Comparison of ENCODE assay signal across 8 cellular contexts in the genomic region with DNA sequence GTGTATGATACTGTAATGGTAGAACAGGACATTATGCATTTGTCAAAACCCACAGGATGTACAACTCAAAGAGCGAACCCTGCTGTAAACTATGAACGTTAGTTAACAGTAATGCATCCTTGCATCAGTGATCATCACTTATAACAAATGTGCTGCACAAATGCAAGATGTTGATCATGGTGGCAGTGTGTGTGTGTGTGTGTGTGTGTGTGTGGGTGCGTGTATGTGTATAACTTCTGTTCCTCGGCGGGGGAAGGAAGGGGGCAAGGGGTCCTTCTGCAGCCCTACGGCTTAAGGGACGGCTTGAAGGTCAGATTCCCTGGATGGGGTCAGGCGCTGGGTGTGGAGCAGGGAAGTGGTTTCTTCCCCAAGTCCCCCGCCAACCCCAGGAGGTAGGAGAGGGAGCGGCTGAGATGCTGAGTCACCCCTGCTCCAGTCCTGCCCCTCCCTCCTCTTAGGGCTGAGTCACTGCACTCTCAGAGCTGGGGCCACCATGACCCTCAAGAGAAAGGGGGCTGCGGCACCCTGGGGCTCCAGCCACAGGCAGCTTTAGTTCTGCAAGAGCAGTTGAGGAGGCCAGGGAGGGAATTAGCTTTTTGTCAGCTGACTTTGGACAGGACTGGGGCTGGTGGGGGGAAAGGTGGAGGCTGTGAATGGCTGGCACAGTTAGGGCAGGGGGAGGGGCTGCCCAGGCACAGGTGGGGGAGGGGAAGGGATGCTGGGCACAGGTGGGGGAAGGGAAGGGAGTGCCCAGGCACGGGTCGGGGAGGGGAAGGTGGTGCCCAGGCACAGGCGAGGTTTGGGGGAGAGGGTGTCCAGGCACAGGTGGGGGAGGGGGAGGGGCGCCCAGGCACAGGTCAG. TPM values are rescaled to one million over a fixed set of nuclear protein-coding genes. Genes with fewer than 3 reads are reported as not detected.
DNase-seq lines count a peak whose midpoint lies in the region; ATAC-seq and TF ChIP-seq lines count a peak whose summit lies in the region.

No MANE protein-coding gene starts in this region.

- peak; percentile 92 to 98 for DNase-seq in HL-60 (ENCODE audit: low read depth in 1 of 2, low spot score in 1 of 2)
- DNase-seq in T-helper 17 cell: peak in 1 of 3 donors; percentile 11
- peak in 3 of 4 donors; percentile 41 to 60 (median 50) for DNase-seq in body of pancreas
- peak; percentile 93 for DNase-seq in kidney tubule cell (ENCODE audit: low spot score)
- DNase-seq in stimulated activated CD8-positive, alpha-beta memory T cell treated with anti-CD3 and anti-CD28 coated beads, Interleukin-15, amount 100 ng/mL, for 4 hours (ENCODE audit: low read depth in 2 of 2): peak; percentile 32 to 35
- DNase-seq in T-helper 9 cell: no peak

- H3K4me3 ChIP-seq in ACC112 (ENCODE audit: low read depth, low read length) (0 out of 2 replicates have a peak overlapping the region, but pooled peaks have one; percentile 19), HL-60 (replicated peaks; ENCODE audit: insufficient read depth, low read length) (0 out of 2 replicates have a peak overlapping the region, but pooled peaks have one; percentile 0), body of pancreas (no peak overlapping the region)

- TF ChIP-seq POLR2A in body of pancreas (IDR thresholded peaks at IDR 0.05): no peak

- H3K9me3 ChIP-seq in T-helper 17 cell (ENCODE audit: control insufficient read depth, low read length, poor library complexity, severe bottlenecking) (no peaks in the 10 kb centered on the region), body of pancreas (no peaks in the 10 kb centered on the region)

- H3K27ac ChIP-seq in ACC112 (ENCODE audit: low read depth, low read length) (peak overlapping the region; percentile 58), HL-60 (replicated peaks) (peak overlapping the region; percentile 95), body of pancreas (peak overlapping the region in 1 of 4 donors; percentile 62)

- H3K27me3 Mint-ChIP-seq in T-helper 17 cell: no peaks in the 10 kb centered on the region

- no peaks in the 10 kb centered on the region for H3K79me2 ChIP-seq in ACC112 (ENCODE audit: control insufficient read depth, insufficient read depth, low read length, unreplicated experiment)

- H3K27me3 ChIP-seq in ACC112 (ENCODE audit: insufficient read depth, low read length) (no peaks in the 10 kb centered on the region), HL-60 (ENCODE audit: insufficient read depth, poor library complexity, severe bottlenecking) (no peaks in the 10 kb centered on the region), body of pancreas (no peaks in the 10 kb centered on the region)

- H3K27ac Mint-ChIP-seq in T-helper 17 cell: no peak overlapping the region

- 34 to 39% methylated on average over 7 to 13 of the region's 15 CpGs for WGBS in body of pancreas, 2 donors

- TF ChIP-seq CTCF in HL-60 (IDR thresholded peaks at IDR 0.05; ENCODE audit: insufficient read depth, low read length) (no peak), body of pancreas (IDR thresholded peaks at IDR 0.05) (no peak)

- H3K4me1 ChIP-seq in ACC112 (ENCODE audit: control insufficient read depth, insufficient read depth, low read length, unreplicated experiment) (peaks cover 31% of the 10 kb centered on the region), body of pancreas (peaks cover 3% of the 10 kb centered on the region)

- intact Hi-C loops in body of pancreas (cut with DNase I): no loop called here

- no peaks in the 10 kb centered on the region for H3K36me3 ChIP-seq in ACC112 (ENCODE audit: insufficient read depth, low read length)
- no peaks in the 10 kb centered on the region for H3K36me3 ChIP-seq in body of pancreas (replicated peaks in 1 of 2; ENCODE audit: insufficient read depth in 1 of 2, low read depth in 2 of 2)

- H3K4me3 Mint-ChIP-seq in T-helper 17 cell: peak overlapping the region; percentile 84

- H3K36me3 Mint-ChIP-seq in T-helper 17 cell (ENCODE audit: low read depth): no peaks in the 10 kb centered on the region

- ATAC-seq in T-helper 17 cell: peak; percentile 74
- peak; percentile 74 for ATAC-seq in body of pancreas
- no peak for ATAC-seq in GM21825 (IDR thresholded peaks at IDR 0.05; ENCODE audit: unreplicated experiment)

- peaks cover 27% of the 10 kb centered on the region for H3K4me1 Mint-ChIP-seq in T-helper 17 cell

- H2AFZ ChIP-seq in ACC112 (ENCODE audit: low read length, unreplicated experiment): no peak overlapping the region

RNA-seq across cellular contexts. Expression of a gene that starts 8.8 kb away (rescaled TPM):
- total RNA-seq in T-helper 17 cell (10 to 100 TPM; 79.6 to 83.2 TPM), body of pancreas (100 to 1,000 TPM; 214 to 255 TPM)

RNA-seq across cellular contexts. Expression of a gene that starts 22.1 kb away (rescaled TPM):
- total RNA-seq in T-helper 17 cell (under 1 TPM; 0.78 to 0.90 TPM), body of pancreas (under 1 TPM in 1 of 2 donors, not detected in 1; 0.26 TPM)

Comparison
In these comparisons a context has a peak if more than half of its experiments do, and no peak if none do; other contexts are left out.
1. H3K4me3 ChIP-seq: peak in ACC112 (single experiment) and HL-60 (single experiment); none in body of pancreas (0 of 2).